27 cellular contexts compared by ENCODE assay signal in the genomic region with DNA sequence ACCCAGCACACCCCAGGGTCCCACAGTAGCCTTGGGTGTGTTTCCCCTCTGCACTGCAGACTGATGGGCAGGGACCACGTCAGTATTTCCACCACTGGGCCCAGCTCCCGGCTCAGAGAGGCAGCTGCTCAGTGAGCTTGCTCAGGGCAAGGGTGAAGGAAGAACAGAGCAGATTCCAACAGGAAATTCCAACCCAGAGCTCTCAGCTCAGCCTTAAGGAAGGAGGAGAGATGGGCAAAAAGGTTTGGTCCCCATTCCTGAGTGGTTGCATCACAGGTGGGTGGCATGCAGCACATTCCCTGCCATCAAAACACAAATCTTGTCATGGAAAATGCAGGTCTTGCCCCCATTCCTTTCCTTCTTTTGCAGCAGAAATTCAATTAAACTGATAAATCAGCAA.
A peak's percentile ranks its signal among the peaks of the same experiment; 100 is the strongest.
DNase-seq lines count a peak whose midpoint lies in the region; ATAC-seq, FAIRE-seq and TF ChIP-seq lines count a peak whose summit lies in the region.
"Had no signal": no experiment of that assay in that cellular context is flagged by ENCODE, and none has a peak within 500 bp of the region (broad histone marks: within the 10 kb centered on the region; RNA-seq: fewer than 3 reads in every experiment).

No MANE protein-coding gene starts in this region.

- H3K9me3 Mint-ChIP-seq in type B pancreatic cell (peaks cover 12% of the 10 kb centered on the region), natural killer cell (peaks cover 12 to 20% of the 10 kb centered on the region in 2 donors)

- no peak for ATAC-seq in natural killer cell
- ATAC-seq: GM12878, K562, Panc1 had no signal

- H3K9ac ChIP-seq in NT2/D1 (ENCODE audit: insufficient read length, low read depth), result no peak overlapping the region

- no peak overlapping the region for H3K27ac Mint-ChIP-seq in type B pancreatic cell
- H3K27ac Mint-ChIP-seq in natural killer cell, result no peak overlapping the region
- H3K27ac Mint-ChIP-seq: CD4-positive, CD25-positive, alpha-beta regulatory T cell had no signal

- intact Hi-C loops in natural killer cell (cut with micrococcal nuclease), result no loop called here

- H3K4me1 Mint-ChIP-seq in type B pancreatic cell (ENCODE audit: unreplicated experiment), result no peaks in the 10 kb centered on the region
- H3K4me1 Mint-ChIP-seq in natural killer cell, result no peaks in the 10 kb centered on the region
- H3K4me1 Mint-ChIP-seq: CD4-positive, CD25-positive, alpha-beta regulatory T cell had no signal

- H3K36me3 Mint-ChIP-seq in type B pancreatic cell (no peaks in the 10 kb centered on the region), natural killer cell (peaks cover 6% of the 10 kb centered on the region)
- H3K36me3 Mint-ChIP-seq: CD4-positive, CD25-positive, alpha-beta regulatory T cell had no signal

- H3K27me3 Mint-ChIP-seq in type B pancreatic cell (no peaks in the 10 kb centered on the region), natural killer cell (ENCODE audit: low read depth in 2 of 2) (no peaks in the 10 kb centered on the region)
- H3K27me3 Mint-ChIP-seq: CD4-positive, CD25-positive, alpha-beta regulatory T cell had no signal

- H3K4me1 ChIP-seq in NT2/D1 (ENCODE audit: insufficient read depth, insufficient read length), result no peaks in the 10 kb centered on the region

- no peaks in the 10 kb centered on the region for H3K36me3 ChIP-seq in NT2/D1 (ENCODE audit: insufficient read depth, insufficient read length, low read length)

- peaks cover 17% of the 10 kb centered on the region for H3K9me3 ChIP-seq in NT2/D1 (ENCODE audit: insufficient read depth, low read length)

- H3K4me3 Mint-ChIP-seq in type B pancreatic cell, result no peak overlapping the region
- H3K4me3 Mint-ChIP-seq in natural killer cell, result no peak overlapping the region
- H3K4me3 Mint-ChIP-seq: CD4-positive, CD25-positive, alpha-beta regulatory T cell had no signal

- POLR2A ChIA-PET in AG04449 (lab: Yijun Ruan, JAX), result no interaction called here

- TF ChIP-seq CTCF in AG04449 (IDR thresholded peaks at IDR 0.05; ENCODE audit: insufficient read depth, low read length, missing control alignments), result no peak
- no peak for TF ChIP-seq CTCF in type B pancreatic cell (conservative IDR thresholded peaks at IDR 0.05)
- TF ChIP-seq CTCF in D721Med (IDR thresholded peaks at IDR 0.05; ENCODE audit: insufficient read depth, missing control alignments), result no peak
- TF ChIP-seq CTCF in natural killer cell (IDR thresholded peaks at IDR 0.05), result no peak

- H3K4me3 ChIP-seq in AG04449 (ENCODE audit: low read depth, low read length) (no peak overlapping the region), NT2/D1 (ENCODE audit: insufficient read length, low read depth) (no peak overlapping the region)
- H3K4me3 ChIP-seq: GM12878, K562 had no signal

- FAIRE-seq in D721Med (lab: Jason Lieb, UNC), result no peak
- FAIRE-seq in GM12892 (lab: Jason Lieb, UNC), result no peak
- FAIRE-seq: GM12878, HTR-8/SVneo, K562 had no signal

- DNase-seq in AG04449 (ENCODE audit: low read depth, low spot score), result peak; percentile 7
- DNase-seq in NT2/D1 (ENCODE audit: low read depth, low spot score), result peak; percentile 22
- DNase-seq in dedifferentiated amniotic fluid mesenchymal stem cell (ENCODE audit: extremely low spot score), result peak; percentile 39
- DNase-seq in kidney tubule cell (ENCODE audit: low spot score), result peak; percentile 11
- DNase-seq in type B pancreatic cell (ENCODE audit: extremely low spot score, unreplicated experiment), result no peak
- DNase-seq in D721Med (ENCODE audit: insufficient read length, low spot score), result no peak
- no peak for DNase-seq in GM12892 (ENCODE audit: insufficient read length)
- no peak for DNase-seq in natural killer cell
- DNase-seq: 8988T; ACHN; CD4-positive, CD25-positive, alpha-beta regulatory T cell; DMS53; GDM1; H7; Kasumi-1; NCI-H1417; NCI-H1694 treated with DMSO at 0.1 percent for 48 hours; NCI-H2081 treated with DMSO at 0.1 percent for 48 hours; NCI-H2171; NCI-H226; NCI-H510A; NCI-H69; SHP77 had no signal

- CTCF ChIA-PET in AG04449 (lab: Yijun Ruan, JAX), result no interaction called here

- no peak for TF ChIP-seq POLR2A in GM12892 (IDR thresholded peaks at IDR 0.05; ENCODE audit: low read depth, low read length)

- H3K27me3 ChIP-seq in NT2/D1 (ENCODE audit: insufficient read depth, insufficient read length), result no peaks in the 10 kb centered on the region

Comparison
In these comparisons a context has a peak if more than half of its experiments do, and no peak if none do; other contexts are left out.
1. DNase-seq: peak in AG04449 (single experiment), NT2/D1 (single experiment), dedifferentiated amniotic fluid mesenchymal stem cell (single experiment) and kidney tubule cell (single experiment); none in type B pancreatic cell (single experiment), D721Med (single experiment), GM12892 (single experiment) and natural killer cell (single experiment).